1 cellular context compared by ENCODE assay signal in genomic region chr16:15482068-15482747, GRCh38.
TF ChIP-seq lines count a peak whose summit lies in the region.

No MANE protein-coding gene starts in this region.

TF ChIP-seq in HepG2, 621 proteins besides CTCF, POLR2A, EP300 and RAD21 (continued from another document and continues in another):
- TF ChIP-seq, protein P1, sequence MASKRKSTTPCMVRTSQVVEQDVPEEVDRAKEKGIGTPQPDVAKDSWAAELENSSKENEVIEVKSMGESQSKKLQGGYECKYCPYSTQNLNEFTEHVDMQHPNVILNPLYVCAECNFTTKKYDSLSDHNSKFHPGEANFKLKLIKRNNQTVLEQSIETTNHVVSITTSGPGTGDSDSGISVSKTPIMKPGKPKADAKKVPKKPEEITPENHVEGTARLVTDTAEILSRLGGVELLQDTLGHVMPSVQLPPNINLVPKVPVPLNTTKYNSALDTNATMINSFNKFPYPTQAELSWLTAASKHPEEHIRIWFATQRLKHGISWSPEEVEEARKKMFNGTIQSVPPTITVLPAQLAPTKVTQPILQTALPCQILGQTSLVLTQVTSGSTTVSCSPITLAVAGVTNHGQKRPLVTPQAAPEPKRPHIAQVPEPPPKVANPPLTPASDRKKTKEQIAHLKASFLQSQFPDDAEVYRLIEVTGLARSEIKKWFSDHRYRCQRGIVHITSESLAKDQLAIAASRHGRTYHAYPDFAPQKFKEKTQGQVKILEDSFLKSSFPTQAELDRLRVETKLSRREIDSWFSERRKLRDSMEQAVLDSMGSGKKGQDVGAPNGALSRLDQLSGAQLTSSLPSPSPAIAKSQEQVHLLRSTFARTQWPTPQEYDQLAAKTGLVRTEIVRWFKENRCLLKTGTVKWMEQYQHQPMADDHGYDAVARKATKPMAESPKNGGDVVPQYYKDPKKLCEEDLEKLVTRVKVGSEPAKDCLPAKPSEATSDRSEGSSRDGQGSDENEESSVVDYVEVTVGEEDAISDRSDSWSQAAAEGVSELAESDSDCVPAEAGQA (IDR thresholded peaks at IDR 0.05; ENCODE audit: low read depth): no peak
- TF ChIP-seq, protein P1 (CRISPR knock-in tag; IDR thresholded peaks at IDR 0.05; ENCODE audit: borderline replicate concordance): no peak
- TF ChIP-seq SP1 (IDR thresholded peaks at IDR 0.05) (no peak), SP1 (CRISPR knock-in tag; IDR thresholded peaks at IDR 0.05) (peak; percentile 68), HNRNPK (IDR thresholded peaks at IDR 0.05; ENCODE audit: low read depth, low read length, poor library complexity, severe bottlenecking) (no peak), ZFYVE20 (CRISPR knock-in tag; IDR thresholded peaks at IDR 0.05; ENCODE audit: borderline replicate concordance, low read depth) (no peak), ZNF772 (CRISPR knock-in tag; IDR thresholded peaks at IDR 0.05) (no peak), PPARG (CRISPR knock-in tag; conservative IDR thresholded peaks at IDR 0.05) (no peak), SOX6 (IDR thresholded peaks at IDR 0.05) (no peak), SOX6 (CRISPR knock-in tag; IDR thresholded peaks at IDR 0.05) (peak; percentile 58), ZNF563 (CRISPR knock-in tag; IDR thresholded peaks at IDR 0.05) (no peak), TRAFD1 (CRISPR knock-in tag; IDR thresholded peaks at IDR 0.05; ENCODE audit: borderline replicate concordance) (no peak), THRA (CRISPR knock-in tag; IDR thresholded peaks at IDR 0.05; ENCODE audit: borderline replicate concordance) (peak; percentile 76; the same call in 1 of the 2 replicates), ZNF550 (CRISPR knock-in tag; IDR thresholded peaks at IDR 0.05; ENCODE audit: borderline replicate concordance) (0 out of 2 replicates have a peak, but pooled peaks have one; percentile 9), ZBTB4 (CRISPR knock-in tag; IDR thresholded peaks at IDR 0.05; ENCODE audit: borderline replicate concordance) (no peak), GLMP (CRISPR knock-in tag; IDR thresholded peaks at IDR 0.05; ENCODE audit: borderline replicate concordance) (no peak), ZNF749 (CRISPR knock-in tag; IDR thresholded peaks at IDR 0.05; ENCODE audit: borderline replicate concordance) (0 out of 2 replicates have a peak, but pooled peaks have one; percentile 37), ZFP36L2 (CRISPR knock-in tag; IDR thresholded peaks at IDR 0.05) (no peak), ZNF484 (CRISPR knock-in tag; IDR thresholded peaks at IDR 0.05; ENCODE audit: borderline replicate concordance, low read depth) (no peak), REL (CRISPR knock-in tag; conservative IDR thresholded peaks at IDR 0.05) (no peak), XRCC5 (optimal IDR thresholded peaks at IDR 0.05; ENCODE audit: low read length) (peak; percentile 95), ZNF710 (CRISPR knock-in tag; IDR thresholded peaks at IDR 0.05; ENCODE audit: borderline replicate concordance) (0 out of 2 replicates have a peak, but pooled peaks have one; percentile 43), MED8 (CRISPR knock-in tag; IDR thresholded peaks at IDR 0.05; ENCODE audit: insufficient replicate concordance) (no peak), ELF1 (CRISPR knock-in tag; IDR thresholded peaks at IDR 0.05) (peak; percentile 82), FOXK2 (IDR thresholded peaks at IDR 0.05) (no peak; the same call in 1 of the 2 replicates), ARNT2 (CRISPR knock-in tag; IDR thresholded peaks at IDR 0.05; ENCODE audit: low read depth) (no peak), GFI1 (CRISPR knock-in tag; IDR thresholded peaks at IDR 0.05; ENCODE audit: borderline replicate concordance) (peak; percentile 82; the same call in 1 of the 2 replicates), ZNF768 (CRISPR knock-in tag; IDR thresholded peaks at IDR 0.05) (no peak), U2AF2 (IDR thresholded peaks at IDR 0.05; ENCODE audit: low read depth, low read length) (no peak), SSRP1 (CRISPR knock-in tag; IDR thresholded peaks at IDR 0.05) (no peak), ARID4A (CRISPR knock-in tag; IDR thresholded peaks at IDR 0.05; ENCODE audit: borderline replicate concordance) (peak; percentile 32; the same call in 1 of the 2 replicates), TERF1 (CRISPR knock-in tag; IDR thresholded peaks at IDR 0.05) (no peak), NFKB2 (CRISPR knock-in tag; IDR thresholded peaks at IDR 0.05; ENCODE audit: borderline replicate concordance) (no peak), ZNF839 (CRISPR knock-in tag; IDR thresholded peaks at IDR 0.05; ENCODE audit: borderline replicate concordance) (no peak), SIX4 (CRISPR knock-in tag; IDR thresholded peaks at IDR 0.05) (no peak), NFIC (IDR thresholded peaks at IDR 0.05; ENCODE audit: low read length) (no peak; the same call in 1 of the 2 replicates), ZNF224 (CRISPR knock-in tag; IDR thresholded peaks at IDR 0.05) (no peak), ZFP41 (CRISPR knock-in tag; IDR thresholded peaks at IDR 0.05; ENCODE audit: borderline replicate concordance) (no peak)
- TF ChIP-seq, protein P2, sequence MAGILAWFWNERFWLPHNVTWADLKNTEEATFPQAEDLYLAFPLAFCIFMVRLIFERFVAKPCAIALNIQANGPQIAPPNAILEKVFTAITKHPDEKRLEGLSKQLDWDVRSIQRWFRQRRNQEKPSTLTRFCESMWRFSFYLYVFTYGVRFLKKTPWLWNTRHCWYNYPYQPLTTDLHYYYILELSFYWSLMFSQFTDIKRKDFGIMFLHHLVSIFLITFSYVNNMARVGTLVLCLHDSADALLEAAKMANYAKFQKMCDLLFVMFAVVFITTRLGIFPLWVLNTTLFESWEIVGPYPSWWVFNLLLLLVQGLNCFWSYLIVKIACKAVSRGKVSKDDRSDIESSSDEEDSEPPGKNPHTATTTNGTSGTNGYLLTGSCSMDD (CRISPR knock-in tag; IDR thresholded peaks at IDR 0.05): no peak
